Comparison of ENCODE assay signal across 10 cellular contexts in the genomic region with DNA sequence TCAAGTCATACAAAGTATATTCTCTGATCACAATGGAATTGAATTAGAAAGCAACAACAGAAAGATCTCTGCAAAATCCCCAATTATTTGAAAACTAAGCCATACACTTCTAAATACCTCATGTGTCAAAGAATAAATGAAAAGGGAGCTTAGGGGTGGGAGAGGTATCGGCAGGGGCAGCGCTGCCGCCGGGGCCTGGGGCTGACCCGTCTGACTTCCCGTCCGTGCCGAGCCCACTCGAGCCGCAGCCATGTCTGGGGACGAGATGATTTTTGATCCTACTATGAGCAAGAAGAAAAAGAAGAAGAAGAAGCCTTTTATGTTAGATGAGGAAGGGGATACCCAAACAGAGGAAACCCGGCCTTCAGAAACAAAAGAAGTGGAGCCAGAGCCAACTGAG. TPM values are rescaled to one million over a fixed set of nuclear protein-coding genes. Genes with fewer than 3 reads are reported as not detected.
"Had no signal": no experiment of that assay in that cellular context is flagged by ENCODE, and none has a peak within 500 bp of the region (broad histone marks: within the 10 kb centered on the region; RNA-seq: fewer than 3 reads in every experiment).

No MANE protein-coding gene starts in this region.

RNA-seq across cellular contexts. Expression of a gene that starts 18.6 kb away (rescaled TPM):
- total RNA-seq: dermis blood vessel endothelial cell, fibroblast of villous mesenchyme, frontal cortex, lung microvascular endothelial cell, osteocyte, sigmoid colon, suprapubic skin, transverse colon had no signal
- polyA plus RNA-seq: sigmoid colon had no signal

RNA-seq across cellular contexts. Expression of a gene that starts 36.4 kb away (rescaled TPM):
- total RNA-seq: dermis blood vessel endothelial cell, fibroblast of villous mesenchyme, lung microvascular endothelial cell, osteocyte had no signal
- polyA plus RNA-seq: keratinocyte, right cardiac atrium had no signal
